29 cellular contexts compared by ENCODE assay signal in genomic region chr5:36958612-36959011, GRCh38.
"Had no signal": no experiment of that assay in that cellular context is flagged by ENCODE, and none has a peak within 500 bp of the region (broad histone marks: within the 10 kb centered on the region; RNA-seq: fewer than 3 reads in every experiment).

No MANE protein-coding gene starts in this region.

- FAIRE-seq: endothelial cell of umbilical vein had no signal

- DNase-seq: activated B cell treated with CpG ODN at 0.5 μM for 24 hours; activated CD4-positive, alpha-beta memory T cell treated with anti-CD3 and anti-CD28 coated beads for 36 hours; activated CD4-positive, alpha-beta T cell treated with anti-CD3 and anti-CD28 coated beads for 48 hours; activated CD8-positive, alpha-beta memory T cell treated with anti-CD3 and anti-CD28 coated beads, Interleukin-2, amount 10 ng/mL, durations not matched to agents 7 days and 5 days; activated CD8-positive, alpha-beta memory T cell treated with anti-CD3 and anti-CD28 coated beads, Interleukin-2, amount 50 U/mL, for 4 hours; activated CD8-positive, alpha-beta T cell treated with anti-CD3 and anti-CD28 coated beads, Interleukin-2, amount 10 ng/mL, durations not matched to agents 7 days and 5 days; activated effector memory CD4-positive, alpha-beta T cell treated with anti-CD3 and anti-CD28 coated beads, Interleukin-2, amount 50 U/mL, for 16 hours; activated naive CD4-positive, alpha-beta T cell treated with anti-CD3 and anti-CD28 coated beads for 36 hours; activated naive CD8-positive, alpha-beta T cell treated with anti-CD3 and anti-CD28 coated beads for 36 hours; activated naive CD8-positive, alpha-beta T cell treated with anti-CD3 and anti-CD28 coated beads, Interleukin-2, amount 50 U/mL, for 24 hours; activated T-cell treated with anti-CD3 and anti-CD28 coated beads, Interleukin-2, amount 50 U/mL, for 1 hour; activated T-cell treated with anti-CD3 and anti-CD28 coated beads, Interleukin-2, amount 50 U/mL, for 48 hours; amygdala; aorta; body of pancreas; caudate nucleus; cerebellar nuclear complex; colonic mucosa; effector CD8-positive, alpha-beta T cell; foreskin fibroblast; head of caudate nucleus; T-helper 1 cell; T-helper 17 cell; T1000; WERI-Rb-1 had no signal

- H3K4me3 ChIP-seq: adrenal gland, body of pancreas, colonic mucosa had no signal

- H3K36me3 ChIP-seq: colonic mucosa had no signal

- H3K9me3 ChIP-seq: adrenal gland, body of pancreas, colonic mucosa had no signal

- H3K27ac ChIP-seq: adrenal gland, colonic mucosa, WERI-Rb-1 had no signal

- H3K4me1 ChIP-seq: colonic mucosa had no signal

- ATAC-seq: activated CD4-positive, CD25-positive, alpha-beta regulatory T cell treated with anti-CD3 and anti-CD28 coated beads, Interleukin-2, amount 50 U/mL, for 24 hours; activated CD8-positive, alpha-beta memory T cell treated with anti-CD3 and anti-CD28 coated beads, Interleukin-2, amount 10 ng/mL, durations not matched to agents 7 days and 5 days; activated CD8-positive, alpha-beta T cell treated with anti-CD3 and anti-CD28 coated beads, Interleukin-2, amount 10 ng/mL, durations not matched to agents 7 days and 5 days; activated naive CD8-positive, alpha-beta T cell treated with anti-CD3 and anti-CD28 coated beads, Interleukin-2, amount 50 U/mL, for 24 hours; body of pancreas; esophagus mucosa; T-helper 17 cell had no signal

- H3K27me3 ChIP-seq: adrenal gland, body of pancreas, colonic mucosa had no signal
